Comparison of ENCODE assay signal across 9 cellular contexts in genomic region chr13:23921451-23921888, GRCh38. TPM values are rescaled to one million over a fixed set of nuclear protein-coding genes. Genes with fewer than 3 reads are reported as not detected.
DNase-seq lines count a peak whose midpoint lies in the region; ATAC-seq and TF ChIP-seq lines count a peak whose summit lies in the region.
"Had no signal": no experiment of that assay in that cellular context is flagged by ENCODE, and none has a peak within 500 bp of the region (broad histone marks: within the 10 kb centered on the region; RNA-seq: fewer than 3 reads in every experiment).

No MANE protein-coding gene starts in this region.

- H3K36me3 Mint-ChIP-seq in neural progenitor cell: no peaks in the 10 kb centered on the region

- H3K4me1 ChIP-seq in esophagus squamous epithelium (no peaks in the 10 kb centered on the region), neural progenitor cell (no peaks in the 10 kb centered on the region)

- no peak overlapping the region for H3K4me3 Mint-ChIP-seq in neural progenitor cell

- H3K4me3 ChIP-seq in Jurkat, Clone E6-1 (ENCODE audit: low read length): no peak overlapping the region
- no peak overlapping the region for H3K4me3 ChIP-seq in esophagus squamous epithelium
- H3K4me3 ChIP-seq in neural progenitor cell: no peak overlapping the region

- no peaks in the 10 kb centered on the region for H3F3A ChIP-seq in neural progenitor cell (ENCODE audit: low read depth)

- H3K4me1 Mint-ChIP-seq in neural progenitor cell: no peaks in the 10 kb centered on the region

- H3K4me2 ChIP-seq in neural progenitor cell: no peak overlapping the region

- TF ChIP-seq CTCF in RWPE1 (conservative IDR thresholded peaks at IDR 0.05; ENCODE audit: low read depth): peak; percentile 64
- peak; percentile 46 to 80 (median 58) for TF ChIP-seq CTCF in esophagus squamous epithelium (IDR thresholded peaks at IDR 0.05)
- TF ChIP-seq CTCF in neural progenitor cell (IDR thresholded peaks at IDR 0.05): peak; percentile 96

- H3K36me3 ChIP-seq in esophagus squamous epithelium (no peaks in the 10 kb centered on the region), neural progenitor cell (no peaks in the 10 kb centered on the region)

- intact Hi-C loops in esophagus squamous epithelium (cut with DNase I): loop anchor here (10.0 kb wide), 1 partner anchor 303 kb away; no protein-coding TSS in a partner anchor

- no peaks in the 10 kb centered on the region for H3K79me2 ChIP-seq in neural progenitor cell (ENCODE audit: low read depth)

- 4 to 19% methylated on average over 2 of the region's 2 CpGs for WGBS in esophagus squamous epithelium, 2 donors

- H3K27me3 Mint-ChIP-seq in neural progenitor cell (ENCODE audit: insufficient read depth, low read depth): no peaks in the 10 kb centered on the region

- no peaks in the 10 kb centered on the region for H4K20me1 ChIP-seq in neural progenitor cell (ENCODE audit: low read depth)

- H3K27ac Mint-ChIP-seq in neural progenitor cell: no peak overlapping the region

- CTCF ChIA-PET in RWPE1 (lab: Yijun Ruan, JAX): interaction anchor here (0.6 to 1.0 kb wide), 5 partner anchors 36 to 391 kb away, joined by 3 to 5 read pairs (median 3); no protein-coding TSS in a partner anchor

- H3K9me3 ChIP-seq in esophagus squamous epithelium: no peaks in the 10 kb centered on the region
- H3K9me3 ChIP-seq in neural progenitor cell (ENCODE audit: low read depth): no peaks in the 10 kb centered on the region

- DNase-seq in EL: peak; percentile 60
- peak; percentile 32 for DNase-seq in Jurkat, Clone E6-1 (ENCODE audit: low read depth, low spot score)
- DNase-seq in RWPE1 (ENCODE audit: low spot score): peak; percentile 26
- DNase-seq in esophagus squamous epithelium (lab: John Stamatoyannopoulos, UW): no peak
- peak; percentile 58 for DNase-seq in neural progenitor cell (ENCODE audit: low spot score)
- no peak for DNase-seq in activated CD4-positive, alpha-beta T cell treated with anti-CD3 and anti-CD28 coated beads, Interleukin-2, amount 50 U/mL, for 1 hour
- DNase-seq: right cardiac atrium had no signal

- POLR2A ChIA-PET in RWPE1 (lab: Yijun Ruan, JAX; ENCODE audit: low non-redundant PET): no interaction called here

- no peak overlapping the region for H3K9ac ChIP-seq in neural progenitor cell

- ATAC-seq in GM18870 (IDR thresholded peaks at IDR 0.05; ENCODE audit: unreplicated experiment): no peak
- no peak for ATAC-seq in GM19395 (IDR thresholded peaks at IDR 0.05; ENCODE audit: unreplicated experiment)

- H3K27ac ChIP-seq in RWPE1: no peak overlapping the region
- no peak overlapping the region for H3K27ac ChIP-seq in esophagus squamous epithelium
- H3K27ac ChIP-seq in neural progenitor cell: no peak overlapping the region

- no peak overlapping the region for H2AFZ ChIP-seq in neural progenitor cell (replicated peaks)

- peaks cover 0 to 5% (median 0%) of the 10 kb centered on the region in 4 donors for H3K27me3 ChIP-seq in esophagus squamous epithelium
- no peaks in the 10 kb centered on the region for H3K27me3 ChIP-seq in neural progenitor cell

- TF ChIP-seq POLR2A in esophagus squamous epithelium (IDR thresholded peaks at IDR 0.05): no peak

- peaks cover 6% of the 10 kb centered on the region for H3K9me3 Mint-ChIP-seq in neural progenitor cell

RNA-seq across cellular contexts. Expression of gene C1QTNF9B, which starts 24.2 kb away (rescaled TPM):
- 3.9 TPM for polyA plus RNA-seq in Jurkat, Clone E6-1 (2012; ENCODE audit: insufficient read depth, insufficient read length)
- total RNA-seq in esophagus squamous epithelium: not detected
- not detected in 2 replicates for total RNA-seq in neural progenitor cell (ENCODE audit: low replicate concordance)

RNA-seq across cellular contexts. Expression of gene MIPEP, which starts 32.3 kb away (rescaled TPM):
- 11.4 TPM for polyA plus RNA-seq in Jurkat, Clone E6-1 (2012; ENCODE audit: insufficient read depth, insufficient read length)
- total RNA-seq in esophagus squamous epithelium: 10 to 100 TPM; 12.1 to 25.7 (median 19.5) TPM
- 19.5 and 22.8 TPM in 2 replicates for total RNA-seq in neural progenitor cell (ENCODE audit: low replicate concordance)

Comparison
In these comparisons a context has a peak if more than half of its experiments do, and no peak if none do; other contexts are left out.
1. DNase-seq: peak in EL (single experiment), Jurkat, Clone E6-1 (single experiment), RWPE1 (single experiment) and neural progenitor cell (single experiment); none in esophagus squamous epithelium (single experiment) and activated CD4-positive, alpha-beta T cell treated with anti-CD3 and anti-CD28 coated beads, Interleukin-2, amount 50 U/mL, for 1 hour (single experiment).
2. Peak in every context shown above with its lines, with median percentiles within 50 percentile points of each other: CTCF ChIP-seq.